ENCODE assay signal across 8 cellular contexts in genomic region chr2:38875576-38876367, GRCh38. TPM values are rescaled to one million over a fixed set of nuclear protein-coding genes. Genes with fewer than 3 reads are reported as not detected.
DNase-seq lines count a peak whose midpoint lies in the region; ATAC-seq and TF ChIP-seq lines count a peak whose summit lies in the region.

TSS of gene DHX57 (minus strand) at chr2:38875934. CDS start at chr2:38868405, 7,529 bp downstream.
TSS of gene MORN2 (plus strand) at chr2:38875976.

- H3K9me3 ChIP-seq in ascending aorta (no peaks in the 10 kb centered on the region), hepatocyte (ENCODE audit: low read depth) (no peaks in the 10 kb centered on the region), vagina (no peaks in the 10 kb centered on the region)

- peaks cover 4 to 16% of the 10 kb centered on the region in 2 donors for H3K4me1 ChIP-seq in ascending aorta
- H3K4me1 ChIP-seq in hepatocyte (ENCODE audit: insufficient read depth): peaks cover 9% of the 10 kb centered on the region
- peaks cover 19% of the 10 kb centered on the region for H3K4me1 ChIP-seq in vagina

- H3K4me3 ChIP-seq in ascending aorta (peak within 1 kb of the TSS; percentile 65 to 81), hepatocyte (peak within 1 kb of the TSS; percentile 68), vagina (peak within 1 kb of the TSS; percentile 64 to 68)

- H3K4me2 ChIP-seq in hepatocyte: peak within 1 kb of the TSS; percentile 89

- H3K36me3 ChIP-seq in ascending aorta (no peaks in the 10 kb centered on the region), hepatocyte (replicated peaks; ENCODE audit: insufficient read depth, low read depth) (no peaks in the 10 kb centered on the region), vagina (peaks cover 0 to 4% of the 10 kb centered on the region in 2 donors)

- ATAC-seq in GM18502 (IDR thresholded peaks at IDR 0.05; ENCODE audit: poor library complexity, unreplicated experiment) (peak; percentile 100), HG02884 (IDR thresholded peaks at IDR 0.05; ENCODE audit: unreplicated experiment) (peak; percentile 100)

- no peaks in the 10 kb centered on the region for H3K9me2 ChIP-seq in hepatocyte (replicated peaks; ENCODE audit: insufficient read depth)

- TF ChIP-seq POLR2A in vagina (IDR thresholded peaks at IDR 0.05): no peak

- H4K20me1 ChIP-seq in hepatocyte (ENCODE audit: insufficient read depth, poor library complexity, severe bottlenecking): no peaks in the 10 kb centered on the region

- H3K27me3 ChIP-seq in ascending aorta (no peaks in the 10 kb centered on the region), hepatocyte (no peaks in the 10 kb centered on the region), vagina (no peaks in the 10 kb centered on the region)

- no peak for TF ChIP-seq CTCF in ascending aorta (IDR thresholded peaks at IDR 0.05)
- TF ChIP-seq CTCF in hepatocyte (IDR thresholded peaks at IDR 0.05; ENCODE audit: poor library complexity): no peak
- no peak for TF ChIP-seq CTCF in vagina (IDR thresholded peaks at IDR 0.05)

- peak within 1 kb of the TSS; percentile 85 for H2AFZ ChIP-seq in hepatocyte

- H3K27ac ChIP-seq in ascending aorta: peak within 1 kb of the TSS; percentile 63 to 64
- peak within 1 kb of the TSS; percentile 72 for H3K27ac ChIP-seq in hepatocyte
- peak within 1 kb of the TSS; percentile 58 for H3K27ac ChIP-seq in vagina

- intact Hi-C loops in ascending aorta (cut with DNase I) (loop anchor here (5.0 kb wide), 1 partner anchor 98 kb away; the partner anchor contains the start of gene GEMIN6), vagina (cut with DNase I) (no loop called here)

- peaks cover 42% of the 10 kb centered on the region for H3K79me2 ChIP-seq in hepatocyte

- peak; percentile 50 for DNase-seq in NCI-H146 treated with DMSO at 0.1 percent for 48 hours (lab: John Stamatoyannopoulos, UW; ENCODE audit: unreplicated experiment)
- peak; percentile 49 to 82 (median 72) for DNase-seq in T-helper 2 cell
- DNase-seq in ascending aorta (ENCODE audit: low spot score in 2 of 2): peak; percentile 48 to 92
- DNase-seq in hepatocyte (ENCODE audit: low spot score): peak; percentile 90
- DNase-seq in renal cortical epithelial cell (ENCODE audit: low read depth): peak; percentile 68
- DNase-seq in vagina (ENCODE audit: extremely low spot score in 2 of 2): peak in 1 of 2 donors; percentile 92

- WGBS in hepatocyte (ENCODE audit: low lambda C conversion rate, missing lambda C conversion rate): 1% methylated on average over 52 of the region's 52 CpGs

RNA-seq across cellular contexts. Expression of gene DHX57, which starts in this region (rescaled TPM):
- total RNA-seq in ascending aorta: 4.3 TPM
- 16.1 and 19.4 TPM in 2 replicates for total RNA-seq in hepatocyte
- 7.0 and 7.8 TPM in 2 replicates for polyA plus RNA-seq in hepatocyte
- total RNA-seq in renal cortical epithelial cell: 20.0 and 36.1 TPM in 2 replicates
- total RNA-seq in vagina: 10.6 TPM

RNA-seq across cellular contexts. Expression of gene MORN2, which starts in this region (rescaled TPM):
- total RNA-seq in ascending aorta (not detected), hepatocyte (19.3 and 24.6 TPM in 2 replicates), renal cortical epithelial cell (15.3 and 26.4 TPM in 2 replicates), vagina (10.3 TPM)
- polyA plus RNA-seq in hepatocyte: 20.3 and 26.4 TPM in 2 replicates
